Comparison of ENCODE assay signal across 3 cellular contexts in genomic region chr19:16099314-16099965, GRCh38. TPM values are rescaled to one million over a fixed set of nuclear protein-coding genes. Genes with fewer than 3 reads are reported as not detected.
"Had no signal": no experiment of that assay in that cellular context is flagged by ENCODE, and none has a peak within 500 bp of the region (broad histone marks: within the 10 kb centered on the region; RNA-seq: fewer than 3 reads in every experiment).

No MANE protein-coding gene starts in this region.

RNA-seq across cellular contexts. Expression of gene HSH2D, which starts 44.0 kb away (rescaled TPM):
- total RNA-seq: dermis blood vessel endothelial cell, endothelial cell of umbilical vein, gastrocnemius medialis had no signal
- polyA plus RNA-seq: endothelial cell of umbilical vein had no signal
